ENCODE assay signal across 9 cellular contexts in genomic region chr20:57620274-57620990, GRCh38. TPM values are rescaled to one million over a fixed set of nuclear protein-coding genes. Genes with fewer than 3 reads are reported as not detected.
DNase-seq lines count a peak whose midpoint lies in the region; ATAC-seq and TF ChIP-seq lines count a peak whose summit lies in the region.
"Had no signal": no experiment of that assay in that cellular context is flagged by ENCODE, and none has a peak within 500 bp of the region (broad histone marks: within the 10 kb centered on the region; RNA-seq: fewer than 3 reads in every experiment).

ZBP1 (minus strand) TSS chr20:57620426; CDS start chr20:57620295, 131 bp downstream.

- DNase-seq in CD4-positive, alpha-beta memory T cell: peak; percentile 67 to 81 (median 69)
- peak; percentile 68 for DNase-seq in activated CD4-positive, alpha-beta T cell treated with anti-CD3 and anti-CD28 coated beads for 48 hours
- DNase-seq in KG1 (lab: John Stamatoyannopoulos, UW) (no peak), HEK293T (ENCODE audit: extremely low spot score) (no peak), NCI-H2081 (lab: John Stamatoyannopoulos, UW) (no peak)

- peak within 1 kb of the TSS; percentile 82 to 90 for H3K4me3 ChIP-seq in CD4-positive, alpha-beta memory T cell (ENCODE audit: low read length in 2 of 2)
- peak within 1 kb of the TSS; percentile 62 to 73 for H3K4me3 ChIP-seq in mucosa of rectum (ENCODE audit: low read length in 2 of 2)
- H3K4me3 ChIP-seq: body of pancreas had no signal

- H3K36me3 ChIP-seq in CD4-positive, alpha-beta memory T cell (ENCODE audit: insufficient read depth, low read length): peaks cover 7% of the 10 kb centered on the region
- no peaks in the 10 kb centered on the region for H3K36me3 ChIP-seq in mucosa of rectum (ENCODE audit: control insufficient read depth in 2 of 2, insufficient read depth in 2 of 2, low read length in 2 of 2)

- peak within 1 kb of the TSS; percentile 87 to 97 (median 94) for H3K4me3 Mint-ChIP-seq in CD4-positive, alpha-beta memory T cell

- H3K9ac ChIP-seq in mucosa of rectum (ENCODE audit: low read depth in 1 of 2, low read length in 2 of 2): peak within 1 kb of the TSS; percentile 46 to 54

- H3K4me1 ChIP-seq in CD4-positive, alpha-beta memory T cell (ENCODE audit: insufficient read depth, low read length): peaks cover 76% of the 10 kb centered on the region
- peaks cover 27 to 30% of the 10 kb centered on the region in 2 donors for H3K4me1 ChIP-seq in mucosa of rectum (ENCODE audit: control insufficient read depth in 2 of 2, insufficient read depth in 2 of 2, low read length in 2 of 2)
- H3K4me1 ChIP-seq: body of pancreas had no signal

- no peaks in the 10 kb centered on the region for H3K9me3 ChIP-seq in CD4-positive, alpha-beta memory T cell (ENCODE audit: control insufficient read depth in 1 of 2, low read length in 2 of 2)
- H3K9me3 ChIP-seq in mucosa of rectum (ENCODE audit: control insufficient read depth in 2 of 2, low read length in 2 of 2): peaks cover 0 to 2% of the 10 kb centered on the region in 2 donors
- H3K9me3 ChIP-seq: body of pancreas had no signal

- H3K4me1 Mint-ChIP-seq in CD4-positive, alpha-beta memory T cell: peaks cover 38 to 92% (median 66%) of the 10 kb centered on the region in 4 donors

- H3K27ac ChIP-seq in CD4-positive, alpha-beta memory T cell (ENCODE audit: low read depth, low read length): peak within 1 kb of the TSS; percentile 83
- peak within 1 kb of the TSS; percentile 60 to 76 for H3K27ac ChIP-seq in mucosa of rectum (ENCODE audit: low read depth in 2 of 2, low read length in 2 of 2)
- H3K27ac ChIP-seq: body of pancreas had no signal

- peaks cover 0 to 10% (median 5%) of the 10 kb centered on the region in 8 donors for H3K9me3 Mint-ChIP-seq in CD4-positive, alpha-beta memory T cell

- TF ChIP-seq POLR2A in GM19099 (IDR thresholded peaks at IDR 0.05; ENCODE audit: extremely low read depth, insufficient read length, low read depth): peak; percentile 57

- H3K27me3 Mint-ChIP-seq in CD4-positive, alpha-beta memory T cell: no peaks in the 10 kb centered on the region

- no peaks in the 10 kb centered on the region for H3K27me3 ChIP-seq in CD4-positive, alpha-beta memory T cell (ENCODE audit: insufficient read depth, low read length)
- H3K27me3 ChIP-seq in mucosa of rectum (ENCODE audit: control insufficient read depth in 2 of 2, insufficient read depth in 2 of 2, low read length in 2 of 2): no peaks in the 10 kb centered on the region
- H3K27me3 ChIP-seq: body of pancreas had no signal

- intact Hi-C loops in CD4-positive, alpha-beta memory T cell (cut with micrococcal nuclease): loop anchor here (1.0 to 10.0 kb wide), 4 partner anchors 8 to 1226 kb away; partner anchors contain the start of genes AURKA, CSTF1 and RAB22A

- POLR2A ChIA-PET in CD4-positive, alpha-beta memory T cell (lab: Charles Lee; ENCODE audit: partially characterized antibody): interaction anchor here (0.6 to 10.1 kb wide), 20 partner anchors 9 to 1633 kb away, joined by 3 to 255 read pairs (median 4); partner anchors contain the start of genes ATP5F1E and PMEPA1
- POLR2A ChIA-PET in HEK293T (lab: Yijun Ruan, JAX): no interaction called here

- H3K27ac Mint-ChIP-seq in CD4-positive, alpha-beta memory T cell: peak within 1 kb of the TSS; percentile 93 to 100 (median 98)

- peak; percentile 42 for ATAC-seq in HG03139 (IDR thresholded peaks at IDR 0.05; ENCODE audit: unreplicated experiment)
- ATAC-seq: body of pancreas had no signal

- H3K36me3 Mint-ChIP-seq in CD4-positive, alpha-beta memory T cell: peaks cover 15 to 23% of the 10 kb centered on the region in 2 donors

- CTCF ChIA-PET in CD4-positive, alpha-beta memory T cell (lab: Charles Lee; ENCODE audit: partially characterized antibody): interaction anchor here (1.0 to 11.5 kb wide), 12 partner anchors 7 to 591 kb away, joined by 3 to 111 read pairs (median 10); partner anchors contain the start of gene PMEPA1
- CTCF ChIA-PET in HEK293T (lab: Yijun Ruan, JAX): no interaction called here

TF ChIP-seq in HEK293T, 16 proteins besides CTCF, POLR2A, EP300 and RAD21:
- TF ChIP-seq ARNT (IDR thresholded peaks at IDR 0.05) (no peak), FOXA1 (IDR thresholded peaks at IDR 0.05) (no peak), HDGF (IDR thresholded peaks at IDR 0.05; ENCODE audit: borderline replicate concordance) (no peak), SP1 (IDR thresholded peaks at IDR 0.05) (no peak), ZNF384 (IDR thresholded peaks at IDR 0.05) (no peak), FOXM1 (IDR thresholded peaks at IDR 0.05; ENCODE audit: borderline replicate concordance) (no peak), NFRKB (IDR thresholded peaks at IDR 0.05) (no peak), ELF4 (IDR thresholded peaks at IDR 0.05) (no peak), L3MBTL2 (conservative IDR thresholded peaks at IDR 0.05) (no peak), SUZ12 (IDR thresholded peaks at IDR 0.05) (no peak), PKNOX1 (IDR thresholded peaks at IDR 0.05) (no peak)

RNA-seq across cellular contexts. Expression of gene ZBP1, which starts in this region (rescaled TPM):
- 10 to 100 TPM; 21.7 to 25.2 TPM for total RNA-seq in CD4-positive, alpha-beta memory T cell
- 10 to 100 TPM; 11.7 to 18.0 TPM for polyA plus RNA-seq in CD4-positive, alpha-beta memory T cell

Comparison
In these comparisons a context has a peak if more than half of its experiments do, and no peak if none do; other contexts are left out.
1. DNase-seq: peak in CD4-positive, alpha-beta memory T cell (5 of 5) and activated CD4-positive, alpha-beta T cell treated with anti-CD3 and anti-CD28 coated beads for 48 hours (single experiment); none in KG1 (single experiment), HEK293T (single experiment) and NCI-H2081 (0 of 2).